In genomic region chr14:50659327-50659974, GRCh38 we compare ENCODE assay signal across 18 cellular contexts. TPM values are rescaled to one million over a fixed set of nuclear protein-coding genes. Genes with fewer than 3 reads are reported as not detected.
DNase-seq lines count a peak whose midpoint lies in the region; ATAC-seq, FAIRE-seq and TF ChIP-seq lines count a peak whose summit lies in the region.
"Had no signal": no experiment of that assay in that cellular context is flagged by ENCODE, and none has a peak within 500 bp of the region (broad histone marks: within the 10 kb centered on the region; RNA-seq: fewer than 3 reads in every experiment).

No MANE protein-coding gene starts in this region.

- H3K23me2 ChIP-seq in H1 (ENCODE audit: low read depth, low read length), result no peaks in the 10 kb centered on the region

- H3K4me1 Mint-ChIP-seq in HFFc6 (ENCODE audit: low read depth), result peaks cover 65% of the 10 kb centered on the region
- H3K4me1 Mint-ChIP-seq: stimulated activated naive CD8-positive, alpha-beta T cell treated with anti-CD3 and anti-CD28 coated beads, Interleukin-15, amount 100 ng/mL, for 72 hours had no signal

- H3K4ac ChIP-seq in H1 (replicated peaks; ENCODE audit: insufficient read length, low read depth, low read length), result no peak overlapping the region
- no peak overlapping the region for H3K4ac ChIP-seq in trophoblast cell (ENCODE audit: low read depth, low read length)

- no peaks in the 10 kb centered on the region; the same call in 1 of the 2 replicates for H3K27me3 Mint-ChIP-seq in HFFc6 (ENCODE audit: insufficient read depth)
- H3K27me3 Mint-ChIP-seq: activated B cell treated with CpG ODN at 0.5 μM for 24 hours; B cell; stimulated activated naive CD8-positive, alpha-beta T cell treated with anti-CD3 and anti-CD28 coated beads, Interleukin-15, amount 100 ng/mL, for 72 hours had no signal

- H3K79me2 ChIP-seq in H1 (ENCODE audit: control insufficient read depth in 1 of 2, insufficient read depth in 2 of 2, low read length in 2 of 2) (peaks cover 5 to 95% of the 10 kb centered on the region in 2 experiments), trophoblast cell (ENCODE audit: control insufficient read depth, insufficient read depth, low read length, poor library complexity) (no peaks in the 10 kb centered on the region)

- no peak overlapping the region for H2BK20ac ChIP-seq in H1 (ENCODE audit: low read length)

- CTCF ChIA-PET in H1 (lab: Charles Lee; ENCODE audit: partially characterized antibody), result interaction anchor here (0.6 to 1.2 kb wide), 3 partner anchors 55 to 135 kb away, joined by 3 read pairs; no protein-coding TSS in a partner anchor

- no peak overlapping the region for H3K14ac ChIP-seq in H1 (ENCODE audit: insufficient read length)
- no peak overlapping the region for H3K14ac ChIP-seq in trophoblast cell (ENCODE audit: low read length)

- H3K4me2 ChIP-seq in H1 (ENCODE audit: insufficient read depth in 1 of 2, low read depth in 2 of 2, low read length in 2 of 2) (no peak overlapping the region), trophoblast cell (ENCODE audit: low read length) (no peak overlapping the region)

- TF ChIP-seq EP300 in H1 (IDR thresholded peaks at IDR 0.05; ENCODE audit: borderline replicate concordance in 1 of 2, low read depth in 2 of 2, low read length in 2 of 2), result no peak

- no peak overlapping the region for H3K56ac ChIP-seq in H1 (replicated peaks; ENCODE audit: insufficient read length, low read depth, low read length)

- H2AFZ ChIP-seq in H1 (ENCODE audit: low read length) (no peak overlapping the region), trophoblast cell (ENCODE audit: insufficient read depth, low read length, poor library complexity) (no peak overlapping the region)

- TF ChIP-seq CTCF in HFFc6 (IDR thresholded peaks at IDR 0.05) (no peak), H1 (IDR thresholded peaks at IDR 0.05; ENCODE audit: control extremely low read depth in 1 of 3, insufficient read depth in 1 of 3, low read depth in 1 of 3, low read length in 3 of 3) (no peak)

- H3K18ac ChIP-seq in H1 (ENCODE audit: extremely low read depth, low read length) (no peak overlapping the region), trophoblast cell (ENCODE audit: low read length) (peak overlapping the region; percentile 47)

- peaks cover 0 to 4% of the 10 kb centered on the region in 2 experiments for H4K20me1 ChIP-seq in H1 (replicated peaks in 1 of 2; ENCODE audit: control insufficient read depth in 1 of 2, insufficient read depth in 2 of 2, low read length in 2 of 2)

- H2BK120ac ChIP-seq in H1 (replicated peaks; ENCODE audit: low read depth, low read length) (no peak overlapping the region), trophoblast cell (ENCODE audit: insufficient read depth, low read length, poor library complexity) (no peak overlapping the region)

- H2BK15ac ChIP-seq in H1 (ENCODE audit: low read length), result no peak overlapping the region

- H3K27me3 ChIP-seq in H1 (replicated peaks in 1 of 4; ENCODE audit: control insufficient read depth in 3 of 4, extremely low read depth in 1 of 4, insufficient read depth in 3 of 4, low read length in 3 of 4) (no peaks in the 10 kb centered on the region), trophoblast cell (ENCODE audit: insufficient read depth, low read length) (no peaks in the 10 kb centered on the region)
- H3K27me3 ChIP-seq: Peyer's patch had no signal

- no peak overlapping the region for H3K4me3 ChIP-seq in H1 (ENCODE audit: extremely low read depth in 1 of 4, insufficient read depth in 2 of 4, low read depth in 3 of 4, low read length in 4 of 4)
- no peak overlapping the region for H3K4me3 ChIP-seq in trophoblast cell (ENCODE audit: low read depth, low read length)
- H3K4me3 ChIP-seq: coronary artery, Peyer's patch, skin epidermis had no signal

- H2AK5ac ChIP-seq in H1 (ENCODE audit: low read depth, low read length) (no peak overlapping the region), trophoblast cell (ENCODE audit: low read length) (peak overlapping the region; percentile 16)

- TF ChIP-seq POLR2A in H1 (IDR thresholded peaks at IDR 0.05; ENCODE audit: control extremely low read depth in 1 of 2, low read depth in 2 of 2, low read length in 2 of 2), result no peak

- H4K12ac ChIP-seq in trophoblast cell (ENCODE audit: low read depth, low read length), result no peak overlapping the region

- no peak for TF ChIP-seq RAD21 in H1 (IDR thresholded peaks at IDR 0.05 in 1 of 2, conservative IDR thresholded peaks at IDR 0.05 in 1 of 2; ENCODE audit: low read depth in 2 of 2, low read length in 2 of 2)

- H3K36me3 ChIP-seq in H1 (ENCODE audit: control insufficient read depth in 2 of 4, insufficient read depth in 4 of 4, low read length in 3 of 4), result peaks cover 2 to 16% (median 10%) of the 10 kb centered on the region in 4 experiments; a peak in 4 of 8 replicates
- H3K36me3 ChIP-seq in trophoblast cell (ENCODE audit: control insufficient read depth in 1 of 2, insufficient read depth in 2 of 2, low read length in 2 of 2), result no peaks in the 10 kb centered on the region

- H3K9me3 ChIP-seq in H1 (ENCODE audit: insufficient read depth in 2 of 2, low read depth in 1 of 2, low read length in 1 of 2) (no peaks in the 10 kb centered on the region), trophoblast cell (ENCODE audit: insufficient read depth, low read depth, low read length) (no peaks in the 10 kb centered on the region)
- H3K9me3 ChIP-seq: Peyer's patch had no signal

- no peak overlapping the region for H4K5ac ChIP-seq in H1 (ENCODE audit: insufficient read length, low read depth, low read length)

- no peak for ATAC-seq in HG03175 (IDR thresholded peaks at IDR 0.05; ENCODE audit: unreplicated experiment)
- ATAC-seq: stimulated activated naive CD8-positive, alpha-beta T cell treated with anti-CD3 and anti-CD28 coated beads, Interleukin-15, amount 100 ng/mL, for 72 hours had no signal

- DNase-seq in COR-L47 (lab: John Stamatoyannopoulos, UW) (peak; percentile 0), HFFc6 (no peak), H1 (ENCODE audit: low read depth in 1 of 2, low spot score in 2 of 2) (no peak), trophoblast cell (peak in 1 of 2 donors; percentile 14), substantia nigra (lab: John Stamatoyannopoulos, UW) (no peak), AG20443 (ENCODE audit: low spot score) (no peak), SKM-1 treated with dmso at 0.1 percent for 144 hours (lab: John Stamatoyannopoulos, UW; ENCODE audit: unreplicated experiment) (no peak)
- DNase-seq: activated B cell treated with CpG ODN at 0.5 μM for 24 hours; DND-41; glutamatergic neuron; midbrain; NCI-H2081; Peyer's patch; stimulated activated naive CD8-positive, alpha-beta T cell treated with anti-CD3 and anti-CD28 coated beads, Interleukin-15, amount 100 ng/mL, for 72 hours had no signal

- H3K4me1 ChIP-seq in H1 (replicated peaks in 1 of 4; ENCODE audit: control insufficient read depth in 3 of 4, insufficient read depth in 4 of 4, low read length in 3 of 4) (peaks cover 0 to 5% (median 1%) of the 10 kb centered on the region in 4 experiments; a peak in 3 of 7 replicates), trophoblast cell (ENCODE audit: control insufficient read depth in 1 of 2, insufficient read depth in 2 of 2, low read length in 2 of 2) (peaks cover 9% of the 10 kb centered on the region in 2 experiments)
- H3K4me1 ChIP-seq: Peyer's patch had no signal

- POLR2A ChIA-PET in H1 (lab: Charles Lee; ENCODE audit: partially characterized antibody), result interaction anchor here (0.8 to 6.8 kb wide), 10 partner anchors 9 to 347 kb away, joined by 3 to 70 read pairs (median 4); partner anchors contain the start of genes DMAC2L, L2HGDH and SAV1

- no peak overlapping the region for H3K9ac ChIP-seq in H1 (replicated peaks in 1 of 4; ENCODE audit: extremely low read depth in 1 of 4, low read depth in 3 of 4, low read length in 3 of 4)
- H3K9ac ChIP-seq in trophoblast cell (ENCODE audit: low read length), result no peak overlapping the region

- no peaks in the 10 kb centered on the region for H3K9me3 Mint-ChIP-seq in HFFc6
- H3K9me3 Mint-ChIP-seq: activated B cell treated with CpG ODN at 0.5 μM for 24 hours; stimulated activated naive CD8-positive, alpha-beta T cell treated with anti-CD3 and anti-CD28 coated beads, Interleukin-15, amount 100 ng/mL, for 72 hours had no signal

- H2BK5ac ChIP-seq in H1 (ENCODE audit: low read depth, low read length) (no peak overlapping the region), trophoblast cell (ENCODE audit: low read depth, low read length, poor library complexity) (peak overlapping the region; percentile 69)

- H4K8ac ChIP-seq in H1 (ENCODE audit: extremely low read depth, insufficient read depth, low read length), result no peak overlapping the region
- H4K8ac ChIP-seq in trophoblast cell (ENCODE audit: low read depth, low read length), result no peak overlapping the region

- peak overlapping the region; percentile 79 for H3K27ac Mint-ChIP-seq in HFFc6
- H3K27ac Mint-ChIP-seq: activated B cell treated with CpG ODN at 0.5 μM for 24 hours; B cell; stimulated activated naive CD8-positive, alpha-beta T cell treated with anti-CD3 and anti-CD28 coated beads, Interleukin-15, amount 100 ng/mL, for 72 hours had no signal

- WGBS in H1 (ENCODE audit: extremely low coverage in 1 of 2, insufficient coverage in 1 of 2, insufficient read length in 1 of 2, insufficient replicate concordance in 2 of 2, low coverage in 1 of 2, low lambda C conversion rate in 2 of 2, missing lambda C conversion rate in 1 of 2), 2 experiments, result 92% methylated on average over 6 of the region's 6 CpGs; no CpG with 5 or more reads in 1 of the 2 experiments
- WGBS in trophoblast cell (ENCODE audit: extremely low coverage, insufficient coverage, insufficient read length), result no CpG with 5 or more reads among the region's 6 CpGs

- H4K91ac ChIP-seq in H1 (replicated peaks; ENCODE audit: insufficient read length, low read length), result no peak overlapping the region
- peak overlapping the region; percentile 32 for H4K91ac ChIP-seq in trophoblast cell (ENCODE audit: low read depth, low read length)

- peaks cover 40% of the 10 kb centered on the region for H3K36me3 Mint-ChIP-seq in HFFc6 (ENCODE audit: low read depth)

- H3K23ac ChIP-seq in H1 (ENCODE audit: insufficient read length), result no peak overlapping the region
- no peak overlapping the region for H3K23ac ChIP-seq in trophoblast cell (ENCODE audit: low read length)

- H2BK12ac ChIP-seq in H1 (ENCODE audit: low read depth, low read length) (0 out of 2 replicates have a peak overlapping the region, but pooled peaks have one; percentile 50), trophoblast cell (ENCODE audit: low read length) (no peak overlapping the region)

- peak overlapping the region; percentile 82; the same call in 1 of the 2 replicates for H3K4me3 Mint-ChIP-seq in HFFc6
- H3K4me3 Mint-ChIP-seq: activated B cell treated with CpG ODN at 0.5 μM for 24 hours; B cell; stimulated activated naive CD8-positive, alpha-beta T cell treated with anti-CD3 and anti-CD28 coated beads, Interleukin-15, amount 100 ng/mL, for 72 hours had no signal

- no peaks in the 10 kb centered on the region; the same call in 1 of the 2 replicates for H3K79me1 ChIP-seq in H1 (ENCODE audit: low read depth, low read length)
- peaks cover 2% of the 10 kb centered on the region for H3K79me1 ChIP-seq in trophoblast cell (ENCODE audit: low read length)

- no peak for FAIRE-seq in H1 (lab: Jason Lieb, UNC)

- H3K27ac ChIP-seq in H1 (ENCODE audit: low read depth, low read length) (no peak overlapping the region), trophoblast cell (ENCODE audit: low read depth, low read length) (no peak overlapping the region), substantia nigra (ENCODE audit: low read depth, low read length, poor library complexity, severe bottlenecking) (no peak overlapping the region)
- H3K27ac ChIP-seq: Peyer's patch had no signal

RNA-seq across cellular contexts. Expression of gene SAV1, which starts 8.7 kb away (rescaled TPM):
- total RNA-seq in HFFc6 (2021; fragmentation: NEBNext Ultra II Directional; extraction: Animal tissue kit (Norgen Biotek cat#: 25700)), result 10 to 100 TPM; 23.3 to 32.6 (median 30.5) TPM
- 72.5 and 78.3 TPM in 2 replicates for total RNA-seq in H1 (2021; fragmentation: NEBNext Ultra II Directional; extraction: Animal tissue kit (Norgen Biotek cat#: 25700))
- polyA plus RNA-seq in H1 (2011; rRNA removed), result 11.5 and 15.9 TPM in 2 replicates
- polyA plus RNA-seq in H1 (2011; cell fraction: cytosol; rRNA removed), result 23.0 TPM
- polyA plus RNA-seq in H1 (2011; cell fraction: nucleus; rRNA removed), result 13.7 TPM
- 26.1 to 52.9 TPM (median 34.0 TPM) in 4 replicates for polyA plus RNA-seq in H1 (2012, experiment 1 of 2)
- 11.1 TPM for polyA plus RNA-seq in H1 (2012, experiment 2 of 2)
- polyA plus RNA-seq in H1 (2013, experiment 1 of 2), result 60.3 TPM
- 56.8 TPM for polyA plus RNA-seq in H1 (2013, experiment 2 of 2)
- polyA minus RNA-seq in H1 (2011; rRNA and poly(A)+ RNA removed), result 24.0 and 29.6 TPM in 2 replicates
- 19.4 TPM for polyA minus RNA-seq in H1 (2011; cell fraction: cytosol; rRNA and poly(A)+ RNA removed)
- polyA minus RNA-seq in H1 (2011; cell fraction: nucleus; rRNA and poly(A)+ RNA removed), result 42.9 TPM
- polyA plus RNA-seq in trophoblast cell (2013), result 22.9 and 23.9 TPM in 2 replicates
